Comparison of ENCODE assay signal across 1 cellular context in the genomic region with DNA sequence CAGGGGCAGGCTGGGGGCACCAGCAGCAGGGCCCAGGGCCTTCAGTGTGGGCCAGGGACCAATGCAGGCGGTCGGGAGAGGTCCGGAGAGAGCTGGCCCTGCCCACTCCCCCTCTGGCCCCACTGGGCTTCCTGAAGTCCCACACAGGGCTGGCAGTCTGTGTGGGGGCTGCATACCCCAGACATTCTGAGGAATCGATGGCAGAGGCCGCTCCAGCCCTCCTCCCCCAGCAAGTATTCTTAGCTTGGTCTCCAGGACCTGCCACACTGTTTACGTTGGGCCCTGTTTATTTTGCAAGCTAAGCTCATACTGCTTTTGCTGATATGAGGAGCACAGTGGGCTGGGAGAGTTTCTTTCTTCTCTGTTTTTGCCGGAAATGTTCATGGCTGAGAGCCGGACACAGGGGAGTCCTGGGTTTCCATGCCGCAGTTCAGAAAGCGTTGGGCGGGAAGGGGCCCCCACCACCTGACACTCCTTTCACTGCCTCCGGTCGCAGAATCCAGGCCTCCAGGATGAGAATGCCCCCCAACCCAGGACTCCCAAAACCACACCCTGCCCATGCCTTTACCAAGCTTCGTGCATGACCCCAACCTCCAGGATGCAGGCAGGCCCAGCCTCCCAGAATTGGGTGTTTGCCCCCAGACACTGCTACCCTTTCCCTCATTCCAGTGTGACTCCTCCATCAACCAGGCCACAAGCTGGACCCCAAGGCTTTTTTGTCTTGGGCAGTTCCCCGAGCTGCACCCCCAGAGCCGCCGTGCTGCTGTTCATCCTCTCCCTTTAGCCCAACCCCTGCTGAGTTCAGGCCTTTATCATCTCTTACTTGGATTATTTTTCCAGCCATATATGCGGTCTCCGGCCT.
TF ChIP-seq lines count a peak whose summit lies in the region.

No MANE protein-coding gene starts in this region.

TF ChIP-seq in GM23338, 12 proteins besides CTCF, POLR2A, EP300 and RAD21 (continued from another document):
- TF ChIP-seq ZNF462 (CRISPR knock-in tag; IDR thresholded peaks at IDR 0.05) (no peak), POLR2AphosphoS5 (IDR thresholded peaks at IDR 0.05; ENCODE audit: low read depth) (no peak)
